In genomic region chr17:80361495-80362220, GRCh38 we compare ENCODE assay signal across 10 cellular contexts. TPM values are rescaled to one million over a fixed set of nuclear protein-coding genes. Genes with fewer than 3 reads are reported as not detected.
DNase-seq lines count a peak whose midpoint lies in the region; ATAC-seq and TF ChIP-seq lines count a peak whose summit lies in the region.
"Had no signal": no experiment of that assay in that cellular context is flagged by ENCODE, and none has a peak within 500 bp of the region (broad histone marks: within the 10 kb centered on the region; RNA-seq: fewer than 3 reads in every experiment).

No MANE protein-coding gene starts in this region.

- peak; percentile 40 for TF ChIP-seq CTCF in cardiac muscle cell (IDR thresholded peaks at IDR 0.05; ENCODE audit: low read depth, low read length)
- peak in 1 of 2 donors; percentile 39 for TF ChIP-seq CTCF in right atrium auricular region (IDR thresholded peaks at IDR 0.05)
- TF ChIP-seq CTCF in RWPE2 (IDR thresholded peaks at IDR 0.05; ENCODE audit: poor library complexity, severe bottlenecking): peak; percentile 40
- TF ChIP-seq CTCF in esophagus muscularis mucosa (IDR thresholded peaks at IDR 0.05): peak; percentile 14 to 35 (median 14)
- peak; percentile 12 for TF ChIP-seq CTCF in thoracic aorta (IDR thresholded peaks at IDR 0.05)

- no peaks in the 10 kb centered on the region for H3K27me3 ChIP-seq in cardiac muscle cell
- H3K27me3 ChIP-seq in right atrium auricular region: no peaks in the 10 kb centered on the region
- H3K27me3 ChIP-seq in RWPE2 (ENCODE audit: insufficient read depth, poor library complexity, severe bottlenecking): no peaks in the 10 kb centered on the region
- H3K27me3 ChIP-seq in esophagus muscularis mucosa: no peaks in the 10 kb centered on the region
- H3K27me3 ChIP-seq in thoracic aorta (replicated peaks; ENCODE audit: insufficient read depth): no peaks in the 10 kb centered on the region
- H3K27me3 ChIP-seq: ovary had no signal

- no peak for TF ChIP-seq POLR2A in esophagus muscularis mucosa (IDR thresholded peaks at IDR 0.05; ENCODE audit: low read depth)

- ATAC-seq in RWPE2 (ENCODE audit: low read depth): 0 out of 3 replicates have a peak, but pooled peaks have one; percentile 49
- no peak for ATAC-seq in thoracic aorta (ENCODE audit: insufficient number of reproducible peaks, low FRiP score, low read depth)

- TF ChIP-seq EP300 in esophagus muscularis mucosa (IDR thresholded peaks at IDR 0.05): no peak

- H3K36me3 ChIP-seq in cardiac muscle cell (peaks cover 13% of the 10 kb centered on the region), right atrium auricular region (peaks cover 84% of the 10 kb centered on the region), RWPE2 (ENCODE audit: low read depth) (peaks cover 97% of the 10 kb centered on the region), esophagus muscularis mucosa (peaks cover 83 to 99% (median 98%) of the 10 kb centered on the region in 4 donors), thoracic aorta (peaks cover 72% of the 10 kb centered on the region)
- H3K36me3 ChIP-seq: ovary had no signal

- H3K9me3 ChIP-seq in cardiac muscle cell (ENCODE audit: low read depth) (no peaks in the 10 kb centered on the region), right atrium auricular region (no peaks in the 10 kb centered on the region), RWPE2 (ENCODE audit: severe bottlenecking) (no peaks in the 10 kb centered on the region), esophagus muscularis mucosa (no peaks in the 10 kb centered on the region), thoracic aorta (no peaks in the 10 kb centered on the region)
- H3K9me3 ChIP-seq: ovary had no signal

- DNase-seq in cardiac muscle cell (ENCODE audit: low read depth in 1 of 2, low spot score in 1 of 2): peak; percentile 22 to 35
- no peak for DNase-seq in right atrium auricular region (ENCODE audit: low spot score)
- no peak for DNase-seq in RWPE2 (ENCODE audit: low spot score)
- DNase-seq in esophagus muscularis mucosa (ENCODE audit: extremely low spot score): no peak
- DNase-seq in thoracic aorta (ENCODE audit: low spot score): no peak
- no peak for DNase-seq in dedifferentiated amniotic fluid mesenchymal stem cell (ENCODE audit: extremely low spot score)
- DNase-seq in superior temporal gyrus (ENCODE audit: extremely low spot score): no peak
- no peak for DNase-seq in EL
- DNase-seq: NCI-H146 had no signal

- intact Hi-C loops in esophagus muscularis mucosa (cut with DNase I): no loop called here

- WGBS in esophagus muscularis mucosa: 93% methylated on average over 15 of the region's 18 CpGs

- H3K4me3 ChIP-seq in cardiac muscle cell (no peak overlapping the region), right atrium auricular region (no peak overlapping the region), RWPE2 (ENCODE audit: severe bottlenecking) (no peak overlapping the region), esophagus muscularis mucosa (no peak overlapping the region), thoracic aorta (no peak overlapping the region)
- H3K4me3 ChIP-seq: ovary had no signal

- H3K4me1 ChIP-seq in cardiac muscle cell (ENCODE audit: low read depth): no peaks in the 10 kb centered on the region
- H3K4me1 ChIP-seq in right atrium auricular region: peaks cover 0 to 15% of the 10 kb centered on the region in 2 donors
- no peaks in the 10 kb centered on the region for H3K4me1 ChIP-seq in RWPE2 (ENCODE audit: insufficient read depth, poor library complexity, severe bottlenecking)
- peaks cover 0 to 13% (median 8%) of the 10 kb centered on the region in 4 donors for H3K4me1 ChIP-seq in esophagus muscularis mucosa
- H3K4me1 ChIP-seq in thoracic aorta (ENCODE audit: control insufficient read depth in 1 of 2, low read depth in 2 of 2): no peaks in the 10 kb centered on the region

- H3K27ac ChIP-seq in cardiac muscle cell (no peak overlapping the region), right atrium auricular region (no peak overlapping the region), RWPE2 (ENCODE audit: poor library complexity, severe bottlenecking) (no peak overlapping the region), esophagus muscularis mucosa (replicated peaks in 1 of 4) (no peak overlapping the region), thoracic aorta (no peak overlapping the region)

RNA-seq across cellular contexts. Expression of gene ENDOV, which starts 53.3 kb away (rescaled TPM):
- total RNA-seq in cardiac muscle cell (31.7 and 35.4 TPM in 2 replicates), right atrium auricular region (1 to 10 TPM; 3.8 to 4.9 TPM), esophagus muscularis mucosa (10 to 100 TPM in 3 of 4 donors, 1 to 10 TPM in 1; 9.1 to 14.7 (median 13.0) TPM), thoracic aorta (10 to 100 TPM; 27.3 to 46.7 TPM)
- polyA plus RNA-seq in cardiac muscle cell: 38.0 and 46.9 TPM in 2 replicates

Comparison
In these comparisons a context has a peak if more than half of its experiments do, and no peak if none do; other contexts are left out.
1. DNase-seq: peak in cardiac muscle cell (2 of 2); none in right atrium auricular region (single experiment), RWPE2 (single experiment), esophagus muscularis mucosa (single experiment), thoracic aorta (single experiment), dedifferentiated amniotic fluid mesenchymal stem cell (single experiment), superior temporal gyrus (single experiment) and EL (single experiment).